ENCODE assay signal across 10 cellular contexts in the genomic region with DNA sequence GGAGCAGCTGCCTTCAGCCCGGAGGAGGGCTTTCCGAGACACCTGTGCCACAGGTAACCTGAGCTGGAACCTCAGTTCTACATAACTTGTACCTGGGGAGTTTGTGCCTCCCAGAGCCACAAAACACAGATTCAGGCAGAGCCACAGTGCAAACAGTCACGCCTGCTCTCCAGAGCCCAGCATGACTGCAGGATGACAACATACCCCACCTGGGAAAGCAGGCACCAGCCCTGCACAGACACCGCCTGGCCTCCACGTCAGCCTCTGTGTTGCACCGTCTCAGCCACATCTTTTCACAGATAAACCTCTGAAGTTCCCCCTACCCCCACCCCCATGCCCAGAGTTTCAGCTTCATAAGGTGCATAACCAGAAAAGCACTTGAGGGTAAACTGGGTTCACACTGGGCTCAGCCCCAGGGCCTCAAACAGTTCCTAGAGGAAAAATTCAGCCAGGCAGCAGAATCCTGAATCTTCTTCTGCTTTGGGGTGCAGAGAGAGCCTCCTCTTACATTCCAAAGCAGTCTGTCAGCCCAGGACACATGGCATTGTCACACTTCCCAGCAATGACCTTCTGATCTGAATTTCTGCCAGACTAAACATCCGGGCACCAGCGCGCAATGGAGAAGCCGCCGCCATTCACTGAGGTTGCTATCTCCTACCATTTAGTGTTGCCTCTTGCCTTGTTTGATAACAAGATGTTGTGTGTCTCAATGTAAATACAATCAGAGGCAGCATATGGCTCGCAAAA.
DNase-seq lines count a peak whose midpoint lies in the region; ATAC-seq and TF ChIP-seq lines count a peak whose summit lies in the region.
"Had no signal": no experiment of that assay in that cellular context is flagged by ENCODE, and none has a peak within 500 bp of the region (broad histone marks: within the 10 kb centered on the region; RNA-seq: fewer than 3 reads in every experiment).

No MANE protein-coding gene starts in this region.

- H3K27ac Mint-ChIP-seq in neural progenitor cell, result peak overlapping the region; percentile 53
- H3K27ac Mint-ChIP-seq in activated CD4-positive, alpha-beta T cell treated with anti-CD3 and anti-CD28 coated beads for 36 hours, result no peak overlapping the region

- H3F3A ChIP-seq in neural progenitor cell (ENCODE audit: low read depth), result no peaks in the 10 kb centered on the region

- no peaks in the 10 kb centered on the region for H3K79me2 ChIP-seq in neural progenitor cell (ENCODE audit: low read depth)

- H3K4me1 Mint-ChIP-seq in neural progenitor cell, result peaks cover 28% of the 10 kb centered on the region
- H3K4me1 Mint-ChIP-seq in activated CD4-positive, alpha-beta T cell treated with anti-CD3 and anti-CD28 coated beads for 36 hours, result peaks cover 9% of the 10 kb centered on the region

- POLR2A ChIA-PET in activated CD4-positive, alpha-beta T cell treated with anti-CD3 and anti-CD28 coated beads for 36 hours (lab: Charles Lee), result no interaction called here

- intact Hi-C loops in activated CD4-positive, alpha-beta T cell treated with anti-CD3 and anti-CD28 coated beads for 36 hours (cut with DNase I, micrococcal nuclease), result no loop called here

- H3K36me3 ChIP-seq in neural progenitor cell, result no peaks in the 10 kb centered on the region

- H3K4me1 ChIP-seq in neural progenitor cell, result peaks cover 6% of the 10 kb centered on the region

- H4K20me1 ChIP-seq in neural progenitor cell (ENCODE audit: low read depth), result no peaks in the 10 kb centered on the region

- H3K4me3 Mint-ChIP-seq in neural progenitor cell, result peak overlapping the region; percentile 33
- H3K4me3 Mint-ChIP-seq in activated CD4-positive, alpha-beta T cell treated with anti-CD3 and anti-CD28 coated beads for 36 hours, result no peak overlapping the region
- H3K4me3 Mint-ChIP-seq: central memory CD8-positive, alpha-beta T cell had no signal

- H3K4me3 ChIP-seq in fibroblast of mammary gland (ENCODE audit: control insufficient read depth, low read depth, low read length), result no peak overlapping the region
- no peak overlapping the region for H3K4me3 ChIP-seq in neural progenitor cell

- H3K4me2 ChIP-seq in neural progenitor cell, result no peak overlapping the region

- no peak overlapping the region for H2AFZ ChIP-seq in neural progenitor cell (replicated peaks)

- H3K27me3 Mint-ChIP-seq in neural progenitor cell (ENCODE audit: insufficient read depth, low read depth), result peaks cover 12% of the 10 kb centered on the region
- H3K27me3 Mint-ChIP-seq in activated CD4-positive, alpha-beta T cell treated with anti-CD3 and anti-CD28 coated beads for 36 hours, result no peaks in the 10 kb centered on the region
- H3K27me3 Mint-ChIP-seq: central memory CD8-positive, alpha-beta T cell had no signal

- no peaks in the 10 kb centered on the region for H3K36me3 Mint-ChIP-seq in neural progenitor cell
- no peaks in the 10 kb centered on the region for H3K36me3 Mint-ChIP-seq in activated CD4-positive, alpha-beta T cell treated with anti-CD3 and anti-CD28 coated beads for 36 hours (ENCODE audit: low read depth)

- TF ChIP-seq CTCF in fibroblast of mammary gland (conservative IDR thresholded peaks at IDR 0.05; ENCODE audit: control insufficient read depth, insufficient read depth, low read depth, low read length), result no peak
- no peak for TF ChIP-seq CTCF in neural progenitor cell (IDR thresholded peaks at IDR 0.05)

- CTCF ChIA-PET in activated CD4-positive, alpha-beta T cell treated with anti-CD3 and anti-CD28 coated beads for 36 hours (lab: Charles Lee), result no interaction called here

- no peak for ATAC-seq in HG02970 (IDR thresholded peaks at IDR 0.05; ENCODE audit: low FRiP score, unreplicated experiment)
- ATAC-seq in activated CD4-positive, alpha-beta T cell treated with anti-CD3 and anti-CD28 coated beads for 36 hours, result no peak

- DNase-seq in GM04503 (ENCODE audit: low read depth), result peak; percentile 39
- DNase-seq in NCI-H510A treated with DMSO at 0.1 percent for 48 hours (lab: John Stamatoyannopoulos, UW), result peak; percentile 94
- peak; percentile 24 for DNase-seq in fibroblast of mammary gland (ENCODE audit: low read depth)
- no peak for DNase-seq in neural progenitor cell (ENCODE audit: low spot score)
- no peak for DNase-seq in activated CD4-positive, CD25-positive, alpha-beta regulatory T cell (lab: John Stamatoyannopoulos, UW)
- DNase-seq in activated CD4-positive, alpha-beta T cell treated with anti-CD3 and anti-CD28 coated beads for 1 hour, result no peak
- no peak for DNase-seq in activated CD4-positive, alpha-beta T cell treated with anti-CD3 and anti-CD28 coated beads for 36 hours
- DNase-seq: stimulated activated naive CD4-positive, alpha-beta T cell treated with Interleukin-2 at 50 U/mL for 16 hours had no signal

- H3K27me3 ChIP-seq in neural progenitor cell, result no peaks in the 10 kb centered on the region

- H3K9me3 ChIP-seq in neural progenitor cell (ENCODE audit: low read depth), result no peaks in the 10 kb centered on the region

- peaks cover 3% of the 10 kb centered on the region for H3K9me3 Mint-ChIP-seq in neural progenitor cell
- H3K9me3 Mint-ChIP-seq in activated CD4-positive, alpha-beta T cell treated with anti-CD3 and anti-CD28 coated beads for 36 hours (ENCODE audit: low read depth), result no peaks in the 10 kb centered on the region
- H3K9me3 Mint-ChIP-seq: central memory CD8-positive, alpha-beta T cell had no signal

- no peak overlapping the region for H3K9ac ChIP-seq in neural progenitor cell

- H3K27ac ChIP-seq in neural progenitor cell, result no peak overlapping the region

Comparison
In these comparisons a context has a peak if more than half of its experiments do, and no peak if none do; other contexts are left out.
1. DNase-seq: peak in GM04503 (single experiment), NCI-H510A treated with DMSO at 0.1 percent for 48 hours (single experiment) and fibroblast of mammary gland (single experiment); none in neural progenitor cell (single experiment), activated CD4-positive, CD25-positive, alpha-beta regulatory T cell (0 of 4), activated CD4-positive, alpha-beta T cell treated with anti-CD3 and anti-CD28 coated beads for 1 hour (single experiment) and activated CD4-positive, alpha-beta T cell treated with anti-CD3 and anti-CD28 coated beads for 36 hours (single experiment).